ENCODE assay signal across 8 cellular contexts in genomic region chr20:31953749-31954148, GRCh38. TPM values are rescaled to one million over a fixed set of nuclear protein-coding genes. Genes with fewer than 3 reads are reported as not detected.
"Had no signal": no experiment of that assay in that cellular context is flagged by ENCODE, and none has a peak within 500 bp of the region (broad histone marks: within the 10 kb centered on the region; RNA-seq: fewer than 3 reads in every experiment).

No MANE protein-coding gene starts in this region.

- ATAC-seq: GM12878 had no signal

- H3K4me3 ChIP-seq: GM12878 had no signal

- FAIRE-seq: G401.6, GM12878, GM12891, GM12892, GM18507, GM19239 had no signal

- DNase-seq: GDM1, GF-D8 had no signal

RNA-seq across cellular contexts. Expression of gene XKR7, which starts 14.2 kb away (rescaled TPM):
- total RNA-seq: GM12878 had no signal
- polyA plus RNA-seq: GM12878 had no signal

RNA-seq across cellular contexts. Expression of gene CCM2L, which starts 56.5 kb away (rescaled TPM):
- total RNA-seq: GM12878 had no signal
- polyA plus RNA-seq: GM12878 had no signal
